8 cellular contexts compared by ENCODE assay signal in genomic region chr12:13661005-13661887, GRCh38.
DNase-seq lines count a peak whose midpoint lies in the region; ATAC-seq and TF ChIP-seq lines count a peak whose summit lies in the region.

No MANE protein-coding gene starts in this region.

- no peak overlapping the region for H3K4me2 ChIP-seq in osteoblast (ENCODE audit: insufficient read depth, low read length)

- no peak overlapping the region for H3K4me3 Mint-ChIP-seq in activated B cell treated with CpG ODN at 0.5 μM for 24 hours

- H3K4me1 ChIP-seq in osteoblast (ENCODE audit: insufficient read depth, low read length), result no peaks in the 10 kb centered on the region

- POLR2A ChIA-PET in activated B cell treated with CpG ODN at 0.5 μM for 24 hours (lab: Charles Lee), result interaction anchor here (0.6 kb wide), 1 partner anchor 755 kb away, joined by 3 read pairs; no protein-coding TSS in a partner anchor

- no peaks in the 10 kb centered on the region for H3K9me3 ChIP-seq in osteoblast (ENCODE audit: low read depth, low read length)

- H2AFZ ChIP-seq in osteoblast (ENCODE audit: low read length), result no peak overlapping the region

- no peak overlapping the region for H3K27ac Mint-ChIP-seq in activated B cell treated with CpG ODN at 0.5 μM for 24 hours

- H3K79me2 ChIP-seq in osteoblast (ENCODE audit: insufficient read depth, low read length), result no peaks in the 10 kb centered on the region

- DNase-seq in EL (peak; percentile 50), MV-4-11 (lab: John Stamatoyannopoulos, UW) (peak; percentile 14), activated B cell treated with CpG ODN at 0.5 μM for 24 hours (no peak), foreskin melanocyte (peak; percentile 24), osteoblast (ENCODE audit: insufficient read length, low spot score, missing footprints) (no peak)
- DNase-seq in activated effector memory CD4-positive, alpha-beta T cell treated with Interleukin-2 at 50 U/mL for 16 hours, result no peak
- DNase-seq in activated CD8-positive, alpha-beta memory T cell treated with anti-CD3 and anti-CD28 coated beads, Interleukin-2, amount 50 U/mL, for 4 hours, result no peak

- TF ChIP-seq CTCF in activated B cell treated with CpG ODN at 0.5 μM for 24 hours (IDR thresholded peaks at IDR 0.05), result peak; percentile 68
- peak; percentile 82 for TF ChIP-seq CTCF in osteoblast (IDR thresholded peaks at IDR 0.05; ENCODE audit: extremely low read depth, low read depth, low read length)

- CTCF ChIA-PET in activated B cell treated with CpG ODN at 0.5 μM for 24 hours (lab: Charles Lee), result interaction anchor here (1.2 to 7.5 kb wide), 12 partner anchors 11 to 506 kb away, joined by 3 to 95 read pairs (median 5); no protein-coding TSS in a partner anchor

- no peaks in the 10 kb centered on the region for H3K9me3 Mint-ChIP-seq in activated B cell treated with CpG ODN at 0.5 μM for 24 hours

- H3K27ac ChIP-seq in osteoblast (ENCODE audit: low read depth, low read length), result no peak overlapping the region

- H3K4me3 ChIP-seq in osteoblast (ENCODE audit: insufficient read depth, low read length), result no peak overlapping the region

- H3K36me3 ChIP-seq in osteoblast (ENCODE audit: insufficient read depth, low read length), result no peaks in the 10 kb centered on the region

- H3K4me1 Mint-ChIP-seq in activated B cell treated with CpG ODN at 0.5 μM for 24 hours, result no peaks in the 10 kb centered on the region

- no peaks in the 10 kb centered on the region for H3K27me3 ChIP-seq in osteoblast (ENCODE audit: insufficient read depth, low read length)

- peak; percentile 72 for ATAC-seq in GM21619 (IDR thresholded peaks at IDR 0.05; ENCODE audit: unreplicated experiment)
- peak; percentile 58 for ATAC-seq in activated B cell treated with CpG ODN at 0.5 μM for 24 hours (ENCODE audit: low read depth)

- H4K20me1 ChIP-seq in osteoblast (ENCODE audit: insufficient read depth, low read length), result no peaks in the 10 kb centered on the region

- no peaks in the 10 kb centered on the region for H3K36me3 Mint-ChIP-seq in activated B cell treated with CpG ODN at 0.5 μM for 24 hours (ENCODE audit: low read depth)

- H3K27me3 Mint-ChIP-seq in activated B cell treated with CpG ODN at 0.5 μM for 24 hours, result no peaks in the 10 kb centered on the region

- intact Hi-C loops in activated B cell treated with CpG ODN at 0.5 μM for 24 hours (cut with micrococcal nuclease), result loop anchor here (1.0 to 2.0 kb wide), 6 partner anchors 124 to 745 kb away; no protein-coding TSS in a partner anchor

Comparison
In these comparisons a context has a peak if more than half of its experiments do, and no peak if none do; other contexts are left out.
1. DNase-seq: peak in EL (single experiment), MV-4-11 (single experiment) and foreskin melanocyte (single experiment); none in activated B cell treated with CpG ODN at 0.5 μM for 24 hours (single experiment), osteoblast (single experiment), activated effector memory CD4-positive, alpha-beta T cell treated with Interleukin-2 at 50 U/mL for 16 hours (single experiment) and activated CD8-positive, alpha-beta memory T cell treated with anti-CD3 and anti-CD28 coated beads, Interleukin-2, amount 50 U/mL, for 4 hours (single experiment).